8 cellular contexts compared by ENCODE assay signal in the genomic region with DNA sequence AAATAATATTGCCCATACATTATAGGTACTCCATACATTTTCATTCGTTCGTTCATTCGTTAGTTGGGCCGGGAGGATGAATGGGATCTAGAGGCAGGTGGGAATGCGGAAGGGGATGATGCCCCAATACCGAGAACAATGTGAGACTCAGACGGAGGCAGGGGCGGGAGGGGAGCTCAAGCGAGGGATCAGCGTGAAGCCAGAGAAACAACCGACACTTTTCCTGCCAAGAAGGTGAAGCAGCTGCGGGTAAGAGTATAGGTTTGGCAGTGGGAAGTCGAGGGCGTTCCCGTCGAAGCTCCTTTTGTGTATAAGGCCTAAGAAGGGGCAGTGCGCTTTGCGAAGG. TPM values are rescaled to one million over a fixed set of nuclear protein-coding genes. Genes with fewer than 3 reads are reported as not detected.
DNase-seq lines count a peak whose midpoint lies in the region; ATAC-seq and TF ChIP-seq lines count a peak whose summit lies in the region.

No MANE protein-coding gene starts in this region.

- H3K4me1 ChIP-seq in right atrium auricular region, result peaks cover 0 to 33% of the 10 kb centered on the region in 2 donors
- H3K4me1 ChIP-seq in mesendoderm (ENCODE audit: control insufficient read depth, low read depth, low read length), result peaks cover 3% of the 10 kb centered on the region

- H3K79me1 ChIP-seq in mesendoderm (ENCODE audit: low read length), result peaks cover 4% of the 10 kb centered on the region

- no peak overlapping the region for H2BK120ac ChIP-seq in mesendoderm (ENCODE audit: low read depth, low read length)

- no peak overlapping the region for H3K23ac ChIP-seq in mesendoderm (ENCODE audit: low read length)

- DNase-seq in right atrium auricular region (ENCODE audit: low spot score) (no peak), Right ventricle myocardium superior (no peak), brain microvascular endothelial cell (no peak), mesendoderm (no peak), left lobe of liver (ENCODE audit: low spot score) (no peak)

- no peak overlapping the region for H3K4ac ChIP-seq in mesendoderm (ENCODE audit: low read depth, low read length)

- H3K27ac ChIP-seq in right atrium auricular region, result peak overlapping the region; percentile 95 to 98
- no peak overlapping the region for H3K27ac ChIP-seq in brain microvascular endothelial cell
- H3K27ac ChIP-seq in mesendoderm (ENCODE audit: low read depth, low read length), result peak overlapping the region; percentile 7

- TF ChIP-seq CTCF in right atrium auricular region (IDR thresholded peaks at IDR 0.05) (no peak), brain microvascular endothelial cell (IDR thresholded peaks at IDR 0.05; ENCODE audit: low read depth, low read length, missing control alignments) (no peak)

- no peak overlapping the region for H4K5ac ChIP-seq in mesendoderm (ENCODE audit: low read length)

- peak overlapping the region; percentile 81 for H3K56ac ChIP-seq in mesendoderm (ENCODE audit: low read length)

- H2BK5ac ChIP-seq in mesendoderm (ENCODE audit: low read length), result no peak overlapping the region

- intact Hi-C loops in Right ventricle myocardium superior (cut with DNase I), result loop anchor here (1.0 to 5.0 kb wide), 2 partner anchors 28 to 85 kb away; no protein-coding TSS in a partner anchor

- no peak overlapping the region for H3K18ac ChIP-seq in mesendoderm (ENCODE audit: low read length)

- no CpG with 5 or more reads among the region's 18 CpGs for WGBS in mesendoderm (ENCODE audit: extremely low coverage, insufficient coverage, low lambda C conversion rate)

- H3K27me3 ChIP-seq in right atrium auricular region, result no peaks in the 10 kb centered on the region
- no peaks in the 10 kb centered on the region for H3K27me3 ChIP-seq in brain microvascular endothelial cell (replicated peaks)
- H3K27me3 ChIP-seq in mesendoderm (ENCODE audit: insufficient read depth, low read length, poor library complexity), result no peaks in the 10 kb centered on the region

- H3K9ac ChIP-seq in mesendoderm (ENCODE audit: low read length), result peak overlapping the region; percentile 58

- no peak overlapping the region for H2AK5ac ChIP-seq in mesendoderm (ENCODE audit: low read length)

- peak overlapping the region; percentile 72 for H3K4me2 ChIP-seq in mesendoderm (ENCODE audit: low read length)

- in situ Hi-C loops in brain microvascular endothelial cell (cut with HindIII; ENCODE audit: low pct_ligation_motif_present, low sequenced_read_pairs), result no loop called here

- peak overlapping the region; percentile 60 to 72 for H3K4me3 ChIP-seq in right atrium auricular region
- peak overlapping the region; percentile 70 for H3K4me3 ChIP-seq in brain microvascular endothelial cell (ENCODE audit: low read depth, low read length)
- no peak overlapping the region for H3K4me3 ChIP-seq in mesendoderm (ENCODE audit: low read length)

- H3K9me3 ChIP-seq in right atrium auricular region, result no peaks in the 10 kb centered on the region

- peaks cover 5% of the 10 kb centered on the region for H3K36me3 ChIP-seq in right atrium auricular region
- no peaks in the 10 kb centered on the region for H3K36me3 ChIP-seq in brain microvascular endothelial cell (replicated peaks)
- no peaks in the 10 kb centered on the region for H3K36me3 ChIP-seq in mesendoderm (ENCODE audit: control insufficient read depth, insufficient read depth, low read length)

- no peaks in the 10 kb centered on the region for H3K79me2 ChIP-seq in mesendoderm (ENCODE audit: control insufficient read depth, insufficient read depth, low read length)

- H4K8ac ChIP-seq in mesendoderm (ENCODE audit: low read depth, low read length), result no peak overlapping the region

- H2BK15ac ChIP-seq in mesendoderm (replicated peaks; ENCODE audit: low read depth), result no peak overlapping the region

- no peak for ATAC-seq in Right ventricle myocardium superior (ENCODE audit: poor library complexity)
- no peak for ATAC-seq in left lobe of liver
- ATAC-seq in GM21447 (IDR thresholded peaks at IDR 0.05; ENCODE audit: unreplicated experiment), result no peak
- no peak for ATAC-seq in HG02678 (IDR thresholded peaks at IDR 0.05; ENCODE audit: unreplicated experiment)
- no peak for ATAC-seq in GM21576 (IDR thresholded peaks at IDR 0.05; ENCODE audit: unreplicated experiment)

RNA-seq across cellular contexts. Expression of a gene that starts 1.1 kb away (rescaled TPM):
- total RNA-seq in right atrium auricular region (10 to 100 TPM; 41.6 to 59.9 TPM), Right ventricle myocardium superior (51.5 TPM), left lobe of liver (6.8 TPM)
- polyA plus RNA-seq in mesendoderm (2013, experiment 1 of 2), result 5.9 TPM
- 5.8 TPM for polyA plus RNA-seq in mesendoderm (2013, experiment 2 of 2)

RNA-seq across cellular contexts. Expression of a gene that starts 34.8 kb away (rescaled TPM):
- total RNA-seq in right atrium auricular region (1 to 10 TPM in 1 of 2 donors, under 1 TPM in 1; 0.19 to 1.9 TPM), Right ventricle myocardium superior (2.1 TPM), left lobe of liver (0.25 TPM)
- polyA plus RNA-seq in mesendoderm (2013, experiment 1 of 2), result 0.03 TPM
- polyA plus RNA-seq in mesendoderm (2013, experiment 2 of 2), result 0.07 TPM
